In the genomic region with DNA sequence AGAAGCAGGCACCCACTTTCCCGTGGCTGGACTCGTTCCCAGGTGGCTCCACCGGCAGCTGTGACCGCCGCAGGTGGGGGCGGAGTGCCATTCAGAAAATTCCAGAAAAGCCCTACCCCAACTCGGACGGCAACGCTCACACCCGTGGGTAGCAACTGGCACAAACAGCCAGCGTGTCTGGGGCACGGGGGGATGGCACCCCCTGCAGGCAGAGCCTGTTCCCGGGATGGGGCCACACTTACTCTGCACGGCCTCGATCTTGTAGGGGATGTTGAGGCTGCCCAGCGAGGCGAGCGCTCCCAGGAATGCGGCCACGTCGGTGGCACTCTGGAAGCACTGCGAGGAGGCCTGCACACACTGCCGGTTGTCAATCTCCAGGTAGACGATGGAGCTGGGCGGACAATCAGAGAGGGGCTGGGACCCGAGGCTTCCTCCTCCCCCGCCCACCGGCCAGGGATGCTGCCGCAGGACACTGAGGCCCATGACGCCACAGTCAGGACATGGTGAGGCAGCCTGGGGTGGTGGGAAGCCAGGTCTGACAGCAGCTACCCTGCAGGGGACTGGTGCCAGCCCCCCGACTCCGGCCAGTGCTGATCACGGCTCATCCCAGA, we compare ENCODE assay signal across 34 cellular contexts. TPM values are rescaled to one million over a fixed set of nuclear protein-coding genes. Genes with fewer than 3 reads are reported as not detected.
DNase-seq lines count a peak whose midpoint lies in the region; ATAC-seq and TF ChIP-seq lines count a peak whose summit lies in the region.
"Had no signal": no experiment of that assay in that cellular context is flagged by ENCODE, and none has a peak within 500 bp of the region (broad histone marks: within the 10 kb centered on the region; RNA-seq: fewer than 3 reads in every experiment).

No MANE protein-coding gene starts in this region.

- H3K9me3 ChIP-seq in SK-N-SH (no peaks in the 10 kb centered on the region), upper lobe of right lung (no peaks in the 10 kb centered on the region)
- H3K9me3 ChIP-seq: heart left ventricle, left ventricle myocardium inferior, suprapubic skin, upper lobe of left lung had no signal

- WGBS in SK-N-SH (ENCODE audit: low lambda C conversion rate) = 88% methylated on average over 14 of the region's 33 CpGs

- H3K9me2 ChIP-seq in SK-N-SH = no peaks in the 10 kb centered on the region

- DNase-seq in SK-N-SH (no peak), RWPE1 (ENCODE audit: low spot score) (no peak), upper lobe of right lung (no peak), ureter (ENCODE audit: low spot score) (no peak), HT-29 (ENCODE audit: low spot score) (no peak)
- DNase-seq: activated CD4-positive, alpha-beta T cell treated with anti-CD3 and anti-CD28 coated beads for 36 hours; activated CD8-positive, alpha-beta T cell treated with anti-CD3 and anti-CD28 coated beads, Interleukin-2, amount 10 ng/mL, durations not matched to agents 7 days and 5 days; activated T-cell treated with anti-CD3 and anti-CD28 coated beads for 4 hours; Calu3; CD4-positive, CD25-positive, alpha-beta regulatory T cell; effector memory CD8-positive, alpha-beta T cell; EL; foreskin fibroblast; heart left ventricle; islet precursor cell; left ventricle myocardium inferior; mesenchymal stem cell; NCI-H1105; NCI-H187 treated with DMSO at 0.1 percent for 48 hours; NCI-H2171; NCI-H510A treated with DMSO at 0.1 percent for 48 hours; retina; small intestine; stimulated activated naive CD4-positive, alpha-beta T cell treated with Interleukin-2 at 50 U/mL for 16 hours had no signal

- H3K36me3 ChIP-seq in SK-N-SH (replicated peaks in 1 of 2; ENCODE audit: control insufficient read depth in 1 of 2, insufficient read depth in 2 of 2, low read length in 1 of 2) (peaks cover 3 to 63% of the 10 kb centered on the region in 2 experiments), upper lobe of right lung (peaks cover 100% of the 10 kb centered on the region)

- H3F3A ChIP-seq in SK-N-SH (replicated peaks; ENCODE audit: insufficient read depth) = no peaks in the 10 kb centered on the region

- ATAC-seq in SK-N-SH treated with all-trans-retinoic acid at 6 μM for 48 hours (no peak), upper lobe of right lung (no peak), HG02798 (IDR thresholded peaks at IDR 0.05; ENCODE audit: poor library complexity, unreplicated experiment) (no peak)
- ATAC-seq: activated CD4-positive, alpha-beta T cell treated with anti-CD3 and anti-CD28 coated beads for 36 hours; activated CD8-positive, alpha-beta T cell treated with anti-CD3 and anti-CD28 coated beads, Interleukin-2, amount 10 ng/mL, durations not matched to agents 7 days and 5 days; activated naive CD4-positive, alpha-beta T cell treated with anti-CD3 and anti-CD28 coated beads, Interleukin-2, amount 50 U/mL, for 72 hours; effector memory CD8-positive, alpha-beta T cell; esophagus mucosa; GM12878; heart left ventricle had no signal

- TF ChIP-seq EP300 in SK-N-SH (IDR thresholded peaks at IDR 0.05; ENCODE audit: borderline replicate concordance in 1 of 2, low read depth in 1 of 2, low read length in 1 of 2) = no peak

- H3K27me3 ChIP-seq in SK-N-SH (ENCODE audit: insufficient read depth) (no peaks in the 10 kb centered on the region), upper lobe of right lung (no peaks in the 10 kb centered on the region)
- H3K27me3 ChIP-seq: heart left ventricle, suprapubic skin, upper lobe of left lung had no signal

- H3K27ac ChIP-seq in SK-N-SH (ENCODE audit: low read depth in 2 of 2, low read length in 1 of 2) (no peak overlapping the region), RWPE1 (peak overlapping the region; percentile 37), cingulate gyrus (ENCODE audit: low read depth, low read length) (peak overlapping the region; percentile 10), upper lobe of right lung (no peak overlapping the region)
- H3K27ac ChIP-seq: 22Rv1, left ventricle myocardium inferior, parathyroid adenoma, suprapubic skin had no signal

- POLR2A ChIA-PET in SK-N-SH (lab: Yijun Ruan, JAX) = no interaction called here
- POLR2A ChIA-PET in RWPE1 (lab: Yijun Ruan, JAX; ENCODE audit: low non-redundant PET) = interaction anchor here (0.8 kb wide), 1 partner anchor 9 kb away, joined by 4 read pairs; no protein-coding TSS in a partner anchor

- no peaks in the 10 kb centered on the region for H3K79me2 ChIP-seq in SK-N-SH (ENCODE audit: insufficient read depth)
- H3K79me2 ChIP-seq: parathyroid adenoma had no signal

- H3K9ac ChIP-seq in SK-N-SH = no peak overlapping the region
- H3K9ac ChIP-seq: parathyroid adenoma had no signal

- TF ChIP-seq CTCF in SK-N-SH (IDR thresholded peaks at IDR 0.05) = peak; percentile 19; the same call in 1 of the 2 replicates
- 0 out of 2 replicates have a peak, but pooled peaks have one; percentile 9 for TF ChIP-seq CTCF in RWPE1 (conservative IDR thresholded peaks at IDR 0.05; ENCODE audit: low read depth)
- TF ChIP-seq CTCF in upper lobe of right lung (IDR thresholded peaks at IDR 0.05) = peak; percentile 6

- no peak overlapping the region for H3K4me2 ChIP-seq in SK-N-SH

- H2AFZ ChIP-seq in SK-N-SH (ENCODE audit: low read depth) = no peak overlapping the region
- H2AFZ ChIP-seq: parathyroid adenoma had no signal

- H3K4me3 ChIP-seq in SK-N-SH (ENCODE audit: low read depth in 2 of 2, low read length in 1 of 2) (no peak overlapping the region), upper lobe of right lung (no peak overlapping the region)
- H3K4me3 ChIP-seq: GM12878, heart left ventricle, left ventricle myocardium inferior, suprapubic skin, upper lobe of left lung had no signal

- H4K20me1 ChIP-seq in SK-N-SH (ENCODE audit: insufficient read depth) = no peaks in the 10 kb centered on the region

- intact Hi-C loops in upper lobe of right lung (cut with DNase I) = no loop called here

- no peak for TF ChIP-seq RAD21 in SK-N-SH (IDR thresholded peaks at IDR 0.05; ENCODE audit: low read length)

- no peaks in the 10 kb centered on the region for H3K4me1 ChIP-seq in SK-N-SH (ENCODE audit: control insufficient read depth in 1 of 2, insufficient read depth in 2 of 2, low read depth in 1 of 2, low read length in 1 of 2)
- no peaks in the 10 kb centered on the region for H3K4me1 ChIP-seq in upper lobe of right lung
- H3K4me1 ChIP-seq: heart left ventricle, parathyroid adenoma, suprapubic skin had no signal

- CTCF ChIA-PET in SK-N-SH (lab: Yijun Ruan, JAX) (interaction anchor here (1.6 to 2.4 kb wide), 4 partner anchors 15 to 129 kb away, joined by 4 to 16 read pairs (median 8); no protein-coding TSS in a partner anchor), RWPE1 (lab: Yijun Ruan, JAX) (interaction anchor here (0.7 to 2.2 kb wide), 4 partner anchors 15 to 124 kb away, joined by 3 to 13 read pairs (median 6); no protein-coding TSS in a partner anchor)

TF ChIP-seq in SK-N-SH, 30 proteins besides CTCF, POLR2A, EP300 and RAD21 (continues in another document):
- TF ChIP-seq CHD2 (IDR thresholded peaks at IDR 0.05; ENCODE audit: low read length, partially characterized antibody) (no peak), FOXM1 (IDR thresholded peaks at IDR 0.05; ENCODE audit: low read depth) (no peak), JUND (IDR thresholded peaks at IDR 0.05) (no peak), PBX3 (IDR thresholded peaks at IDR 0.05) (no peak)
- TF ChIP-seq, protein P1, sequence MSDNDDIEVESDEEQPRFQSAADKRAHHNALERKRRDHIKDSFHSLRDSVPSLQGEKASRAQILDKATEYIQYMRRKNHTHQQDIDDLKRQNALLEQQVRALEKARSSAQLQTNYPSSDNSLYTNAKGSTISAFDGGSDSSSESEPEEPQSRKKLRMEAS (IDR thresholded peaks at IDR 0.05; ENCODE audit: low read depth) = no peak

TF ChIP-seq in SK-N-SH treated with all-trans-retinoic acid at 6 μM for 48 hours, 23 proteins besides CTCF, POLR2A, EP300 and RAD21 (continues in another document):
- TF ChIP-seq, protein P2, sequence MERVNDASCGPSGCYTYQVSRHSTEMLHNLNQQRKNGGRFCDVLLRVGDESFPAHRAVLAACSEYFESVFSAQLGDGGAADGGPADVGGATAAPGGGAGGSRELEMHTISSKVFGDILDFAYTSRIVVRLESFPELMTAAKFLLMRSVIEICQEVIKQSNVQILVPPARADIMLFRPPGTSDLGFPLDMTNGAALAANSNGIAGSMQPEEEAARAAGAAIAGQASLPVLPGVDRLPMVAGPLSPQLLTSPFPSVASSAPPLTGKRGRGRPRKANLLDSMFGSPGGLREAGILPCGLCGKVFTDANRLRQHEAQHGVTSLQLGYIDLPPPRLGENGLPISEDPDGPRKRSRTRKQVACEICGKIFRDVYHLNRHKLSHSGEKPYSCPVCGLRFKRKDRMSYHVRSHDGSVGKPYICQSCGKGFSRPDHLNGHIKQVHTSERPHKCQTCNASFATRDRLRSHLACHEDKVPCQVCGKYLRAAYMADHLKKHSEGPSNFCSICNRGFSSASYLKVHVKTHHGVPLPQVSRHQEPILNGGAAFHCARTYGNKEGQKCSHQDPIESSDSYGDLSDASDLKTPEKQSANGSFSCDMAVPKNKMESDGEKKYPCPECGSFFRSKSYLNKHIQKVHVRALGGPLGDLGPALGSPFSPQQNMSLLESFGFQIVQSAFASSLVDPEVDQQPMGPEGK (CRISPR knock-in tag; IDR thresholded peaks at IDR 0.05; ENCODE audit: borderline replicate concordance) = no peak
- no peak for TF ChIP-seq ESRRG (CRISPR knock-in tag; IDR thresholded peaks at IDR 0.05)
- TF ChIP-seq ZNF70 (CRISPR knock-in tag; IDR thresholded peaks at IDR 0.05) = no peak
- TF ChIP-seq CSDC2 (CRISPR knock-in tag; IDR thresholded peaks at IDR 0.05) = no peak
- no peak for TF ChIP-seq BACH2 (CRISPR knock-in tag; IDR thresholded peaks at IDR 0.05; ENCODE audit: borderline replicate concordance)
- no peak for TF ChIP-seq ARNTL (CRISPR knock-in tag; IDR thresholded peaks at IDR 0.05; ENCODE audit: borderline replicate concordance, low read depth)
- no peak for TF ChIP-seq RARB (CRISPR knock-in tag; IDR thresholded peaks at IDR 0.05)
- TF ChIP-seq ZFP30 (CRISPR knock-in tag; IDR thresholded peaks at IDR 0.05) = no peak

RNA-seq across cellular contexts. Expression of gene SEC16A, which starts 20.2 kb away (rescaled TPM):
- polyA plus RNA-seq in SK-N-SH (2012; rRNA removed) = 14.8 and 25.9 TPM in 2 replicates
- 17.4 and 19.1 TPM in 2 replicates for polyA plus RNA-seq in SK-N-SH (2012; cell fraction: cytosol; rRNA removed)
- polyA plus RNA-seq in SK-N-SH (2012; cell fraction: nucleus; rRNA removed) = 87.5 and 96.8 TPM in 2 replicates
- total RNA-seq in upper lobe of right lung = 63.7 TPM
- total RNA-seq in ureter = 102 TPM
- 37.9 and 43.5 TPM in 2 replicates for total RNA-seq in HT-29 (2014; rRNA removed; shearing (Covaris generic))

RNA-seq across cellular contexts. Expression of gene NOTCH1, which starts 42.8 kb away (rescaled TPM):
- 2.6 and 6.6 TPM in 2 replicates for polyA plus RNA-seq in SK-N-SH (2012; rRNA removed)
- 3.3 and 4.8 TPM in 2 replicates for polyA plus RNA-seq in SK-N-SH (2012; cell fraction: cytosol; rRNA removed)
- polyA plus RNA-seq in SK-N-SH (2012; cell fraction: nucleus; rRNA removed) = 25.0 and 35.2 TPM in 2 replicates
- total RNA-seq in upper lobe of right lung (114 TPM), ureter (134 TPM)
- total RNA-seq in HT-29 (2014; rRNA removed; shearing (Covaris generic)) = 39.8 and 57.7 TPM in 2 replicates

Comparison
In these comparisons a context has a peak if more than half of its experiments do, and no peak if none do; other contexts are left out.
1. H3K27ac ChIP-seq: peak in RWPE1 (single experiment) and cingulate gyrus (single experiment); none in SK-N-SH (0 of 2) and upper lobe of right lung (single experiment).
2. Peak in every context shown above with its lines, with median percentiles within 50 percentile points of each other: CTCF ChIP-seq.